Comparison of ENCODE assay signal across 10 cellular contexts in the genomic region with DNA sequence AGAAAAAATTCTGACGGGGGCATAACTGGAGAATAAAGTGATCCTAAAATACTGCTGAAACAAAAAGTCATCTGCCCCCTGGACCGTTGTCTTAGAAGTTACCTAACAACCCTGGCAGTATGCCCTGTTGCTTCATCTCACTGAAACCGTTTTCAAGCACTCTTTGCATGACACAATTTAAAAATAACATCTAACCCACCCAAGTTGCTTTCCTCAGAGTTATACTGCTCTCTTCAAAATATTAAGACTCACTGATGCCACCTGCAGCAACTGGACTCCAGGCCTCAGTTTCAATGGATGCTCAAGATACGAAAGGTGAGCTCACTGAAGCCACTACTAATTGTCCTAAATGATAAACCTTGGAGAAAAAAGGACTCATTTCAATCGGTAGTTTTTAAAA. TPM values are rescaled to one million over a fixed set of nuclear protein-coding genes. Genes with fewer than 3 reads are reported as not detected.
A peak's percentile ranks its signal among the peaks of the same experiment; 100 is the strongest.
DNase-seq lines count a peak whose midpoint lies in the region; ATAC-seq and TF ChIP-seq lines count a peak whose summit lies in the region.
"Had no signal": no experiment of that assay in that cellular context is flagged by ENCODE, and none has a peak within 500 bp of the region (broad histone marks: within the 10 kb centered on the region; RNA-seq: fewer than 3 reads in every experiment).

No MANE protein-coding gene starts in this region.

- ATAC-seq in GM18505 (IDR thresholded peaks at IDR 0.05; ENCODE audit: unreplicated experiment) (peak; percentile 69), HG02870 (IDR thresholded peaks at IDR 0.05; ENCODE audit: unreplicated experiment) (peak; percentile 49), GM18519 (IDR thresholded peaks at IDR 0.05; ENCODE audit: low FRiP score, unreplicated experiment) (no peak)

- no peak for TF ChIP-seq POLR2A in GM18505 (IDR thresholded peaks at IDR 0.05; ENCODE audit: borderline replicate concordance, extremely low read depth, insufficient read depth, insufficient read length)

- DNase-seq in SKM-1 (lab: John Stamatoyannopoulos, UW; ENCODE audit: unreplicated experiment) (peak; percentile 48), myocyte (ENCODE audit: low read depth) (peak; percentile 58), NCI-H1417 (lab: John Stamatoyannopoulos, UW) (no peak)
- DNase-seq in stimulated activated CD4-positive, alpha-beta T cell treated with anti-CD3 and anti-CD28 coated beads, Interleukin-2, amount 100 ng/mL, for 48 hours: no peak
- no peak for DNase-seq in activated T-cell treated with anti-CD3 and anti-CD28 coated beads, Interleukin-2, amount 50 U/mL, for 48 hours
- DNase-seq: activated CD8-positive, alpha-beta memory T cell treated with anti-CD3 and anti-CD28 coated beads for 24 hours; NCI-H1092 had no signal

RNA-seq across cellular contexts. Expression of a gene that starts 57.4 kb away (rescaled TPM):
- 124 and 152 TPM in 2 replicates for total RNA-seq in myocyte
- 32.3 TPM for polyA plus RNA-seq in myocyte (2012)

Comparison
In these comparisons a context has a peak if more than half of its experiments do, and no peak if none do; other contexts are left out.
1. DNase-seq: peak in SKM-1 (single experiment) and myocyte (single experiment); none in stimulated activated CD4-positive, alpha-beta T cell treated with anti-CD3 and anti-CD28 coated beads, Interleukin-2, amount 100 ng/mL, for 48 hours (0 of 2), activated T-cell treated with anti-CD3 and anti-CD28 coated beads, Interleukin-2, amount 50 U/mL, for 48 hours (0 of 2) and NCI-H1417 (0 of 3).